In the genomic region with DNA sequence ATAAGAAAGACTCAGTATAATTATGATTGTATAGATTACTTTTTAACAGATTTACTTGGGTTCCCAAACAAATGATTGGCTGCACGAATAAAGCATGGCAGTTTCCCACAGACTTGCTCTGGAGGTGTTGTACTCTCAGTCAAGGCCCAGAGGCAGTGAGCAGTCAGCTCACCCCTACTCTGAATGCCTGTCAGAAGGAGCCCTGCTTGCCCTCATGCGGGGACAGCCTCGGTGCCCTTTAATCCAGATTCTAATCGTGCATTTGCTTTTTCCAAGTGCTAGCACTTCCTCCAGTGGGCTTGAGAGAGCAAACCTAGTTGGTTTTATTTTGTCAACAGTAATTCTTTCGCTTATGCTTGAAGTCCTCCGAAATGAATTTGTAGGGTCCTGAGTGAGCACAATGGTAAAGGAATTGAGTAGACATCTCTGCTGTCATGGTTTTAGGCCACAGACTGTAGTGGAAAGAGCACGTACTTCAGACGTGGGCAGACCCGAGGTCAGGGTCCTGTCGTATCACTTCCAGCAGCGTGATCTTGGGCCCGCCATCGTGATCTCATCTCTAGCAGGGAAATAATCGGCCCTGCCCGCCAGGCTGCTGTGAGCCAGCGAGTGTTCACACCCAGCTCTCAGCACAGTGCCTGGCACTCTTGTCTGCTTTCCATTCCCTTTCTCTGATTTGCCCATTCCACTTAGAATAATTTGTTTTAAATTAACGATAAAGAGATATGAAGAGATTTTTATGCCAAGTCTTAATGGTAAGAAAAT, we compare ENCODE assay signal across 25 cellular contexts.
"Had no signal": no experiment of that assay in that cellular context is flagged by ENCODE, and none has a peak within 500 bp of the region (broad histone marks: within the 10 kb centered on the region; RNA-seq: fewer than 3 reads in every experiment).

No MANE protein-coding gene starts in this region.

- H3K4me1 ChIP-seq: gastrocnemius medialis, left ventricle myocardium inferior, uterus had no signal

- ATAC-seq: activated CD4-positive, alpha-beta T cell treated with anti-CD3 and anti-CD28 coated beads for 36 hours; gastrocnemius medialis; mucosa of descending colon; natural killer cell treated with Interleukin-12 subunit alpha and Interleukin-12 subunit beta and Interleukin-15 and Interleukin-18, amount 100 ng/mL, for 72 hours; stimulated activated naive B cell treated with anti-CD40 and anti-IgM and Interleukin-4, amounts not matched to agents 10 μg/mL and 1 μg/mL and 100 μg/mL, for 72 hours; T-cell had no signal

- H3K4me3 ChIP-seq: esophagus muscularis mucosa, gastrocnemius medialis, left ventricle myocardium inferior, lung, mucosa of descending colon, tibial nerve, uterus had no signal

- H3K9me3 ChIP-seq: esophagus muscularis mucosa, gastrocnemius medialis, left ventricle myocardium inferior, mucosa of descending colon, tibial nerve, uterus had no signal

- H3K36me3 ChIP-seq: esophagus muscularis mucosa, gastrocnemius medialis, left ventricle myocardium inferior, tibial nerve, uterus had no signal

- DNase-seq: activated CD4-positive, alpha-beta T cell treated with anti-CD3 and anti-CD28 coated beads for 36 hours; activated CD4-positive, alpha-beta T cell treated with anti-CD3 and anti-CD28 coated beads, Interleukin-2, amount 50 U/mL, for 4 hours; activated CD4-positive, CD25-positive, alpha-beta regulatory T cell; activated effector memory CD4-positive, alpha-beta T cell treated with anti-CD3 and anti-CD28 coated beads, Interleukin-2, amount 50 U/mL, for 16 hours; activated naive CD4-positive, alpha-beta T cell treated with anti-CD3 and anti-CD28 coated beads, Interleukin-2, amount 10 ng/mL, durations not matched to agents 7 days and 5 days; activated T-cell treated with anti-CD3 and anti-CD28 coated beads for 4 hours; amygdala; central memory CD4-positive, alpha-beta T cell; endodermal cell; gastrocnemius medialis; glutamatergic neuron; left ventricle myocardium inferior; mucosa of descending colon; small intestine; stimulated activated CD4-positive, alpha-beta T cell treated with anti-CD3 and anti-CD28 coated beads, Interleukin-1b, Interleukin-23, amount 100 ng/mL, for 48 hours; stimulated activated CD4-positive, alpha-beta T cell treated with anti-CD3 and anti-CD28 coated beads, Interleukin-4, amount 100 ng/mL, for 4 hours; stimulated activated CD8-positive, alpha-beta memory T cell treated with anti-CD3 and anti-CD28 coated beads, Interleukin-4, amount 100 ng/mL, for 48 hours; stimulated activated naive B cell treated with anti-CD40 and anti-IgM and Interleukin-4, amounts not matched to agents 10 μg/mL and 1 μg/mL and 100 μg/mL, for 72 hours; T-cell had no signal

- H3K27ac ChIP-seq: gastrocnemius medialis, left ventricle myocardium inferior had no signal

- H3K27me3 ChIP-seq: esophagus muscularis mucosa, gastrocnemius medialis, tibial nerve, uterus had no signal

- FAIRE-seq: islet of Langerhans, small intestine had no signal
